8 cellular contexts compared by ENCODE assay signal in the genomic region with DNA sequence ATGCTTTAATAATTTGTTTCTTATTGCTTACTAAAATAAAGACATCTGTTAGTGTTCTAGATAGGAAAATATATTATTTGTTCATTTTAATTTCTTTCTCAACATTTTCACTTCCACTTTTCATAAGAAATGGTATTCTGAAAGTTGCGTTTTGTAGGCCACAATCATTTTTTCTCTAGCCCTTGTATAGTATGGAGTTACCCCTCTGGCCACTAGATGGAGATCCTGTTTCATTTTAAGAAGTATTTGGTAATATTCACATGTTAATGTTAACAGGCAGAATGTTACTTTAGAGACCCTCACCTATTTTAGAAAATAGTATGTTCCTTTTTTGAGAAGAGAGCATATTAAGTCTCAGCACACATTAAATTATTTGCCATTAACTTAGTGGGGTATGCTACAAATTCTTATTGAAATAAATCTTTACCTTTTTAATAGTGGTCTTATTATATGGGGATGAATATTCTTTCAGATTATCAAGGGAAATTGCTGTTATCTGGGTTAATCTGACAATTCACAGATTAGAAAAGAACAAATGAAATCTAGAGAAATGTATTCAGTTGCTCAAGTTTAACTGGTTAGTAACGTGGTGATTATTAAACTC.
A peak's percentile ranks its signal among the peaks of the same experiment; 100 is the strongest.
DNase-seq lines count a peak whose midpoint lies in the region; ATAC-seq and TF ChIP-seq lines count a peak whose summit lies in the region.

No MANE protein-coding gene starts in this region.

- DNase-seq in COR-L47 (lab: John Stamatoyannopoulos, UW) = peak; percentile 10
- DNase-seq in NOMO-1 treated with dmso at 0.1 percent for 144 hours (lab: John Stamatoyannopoulos, UW; ENCODE audit: unreplicated experiment) = peak; percentile 63
- DNase-seq in chondrocyte (ENCODE audit: low spot score) = no peak
- no peak for DNase-seq in lung (ENCODE audit: low spot score)
- no peak for DNase-seq in activated T-helper 1 cell treated with anti-CD3 and anti-CD28 coated beads, Interleukin-12 subunit alpha, Interleukin-12 subunit beta, Interleukin-2, Interleukin-4 antibody, amounts not matched to agents 30 ng/mL and 10 ng/mL and 1 ng/mL, durations not matched to agents 14 hours and 24 hours and 36 hours (ENCODE audit: low spot score)

- no peaks in the 10 kb centered on the region for H3K36me3 Mint-ChIP-seq in chondrocyte (ENCODE audit: low read depth)
- H3K36me3 Mint-ChIP-seq in activated T-helper 1 cell treated with anti-CD3 and anti-CD28 coated beads, Interleukin-12 subunit alpha, Interleukin-12 subunit beta, Interleukin-2, Interleukin-4 antibody, amounts not matched to agents 30 ng/mL and 10 ng/mL and 1 ng/mL, durations not matched to agents 14 hours and 24 hours and 36 hours (ENCODE audit: low read depth) = peaks cover 8% of the 10 kb centered on the region

- H3K36me3 ChIP-seq in lung (ENCODE audit: control insufficient read depth in 2 of 2, insufficient read depth in 2 of 2, low read length in 2 of 2) = peaks cover 0 to 3% of the 10 kb centered on the region in 2 donors

- H3K9me3 ChIP-seq in lung (ENCODE audit: control insufficient read depth in 2 of 2, insufficient read depth in 1 of 2, low read length in 1 of 2) = no peaks in the 10 kb centered on the region

- peak; percentile 93 for TF ChIP-seq CTCF in chondrocyte (IDR thresholded peaks at IDR 0.05)
- TF ChIP-seq CTCF in lung (IDR thresholded peaks at IDR 0.05; ENCODE audit: control extremely low read depth, extremely low read depth) = peak; percentile 35

- 58 to 68% methylated on average over 2 of the region's 2 CpGs for WGBS in lung, 2 donors

- H3K9me3 Mint-ChIP-seq in chondrocyte (ENCODE audit: low read depth) = no peaks in the 10 kb centered on the region
- H3K9me3 Mint-ChIP-seq in activated T-helper 1 cell treated with anti-CD3 and anti-CD28 coated beads, Interleukin-12 subunit alpha, Interleukin-12 subunit beta, Interleukin-2, Interleukin-4 antibody, amounts not matched to agents 30 ng/mL and 10 ng/mL and 1 ng/mL, durations not matched to agents 14 hours and 24 hours and 36 hours = no peaks in the 10 kb centered on the region

- no peak overlapping the region for H3K27ac ChIP-seq in lung (ENCODE audit: low read depth in 1 of 2, low read length in 1 of 2)

- peaks cover 3% of the 10 kb centered on the region for H3K4me1 Mint-ChIP-seq in chondrocyte (ENCODE audit: low read depth)
- H3K4me1 Mint-ChIP-seq in activated T-helper 1 cell treated with anti-CD3 and anti-CD28 coated beads, Interleukin-12 subunit alpha, Interleukin-12 subunit beta, Interleukin-2, Interleukin-4 antibody, amounts not matched to agents 30 ng/mL and 10 ng/mL and 1 ng/mL, durations not matched to agents 14 hours and 24 hours and 36 hours (ENCODE audit: low read depth) = no peaks in the 10 kb centered on the region

- no peaks in the 10 kb centered on the region for H3K4me1 ChIP-seq in lung (ENCODE audit: control insufficient read depth in 2 of 2, insufficient read depth in 2 of 2, low read length in 2 of 2)

- ATAC-seq in GM18909 (IDR thresholded peaks at IDR 0.05; ENCODE audit: poor library complexity, unreplicated experiment) = peak; percentile 91
- ATAC-seq in HG03175 (IDR thresholded peaks at IDR 0.05; ENCODE audit: unreplicated experiment) = peak; percentile 84
- peak; percentile 82 for ATAC-seq in lung (ENCODE audit: insufficient read depth, low FRiP score)
- ATAC-seq in HG03025 (IDR thresholded peaks at IDR 0.05; ENCODE audit: low FRiP score, unreplicated experiment) = no peak

- H3K4me3 Mint-ChIP-seq in chondrocyte (ENCODE audit: unreplicated experiment) = no peak overlapping the region
- H3K4me3 Mint-ChIP-seq in activated T-helper 1 cell treated with anti-CD3 and anti-CD28 coated beads, Interleukin-12 subunit alpha, Interleukin-12 subunit beta, Interleukin-2, Interleukin-4 antibody, amounts not matched to agents 30 ng/mL and 10 ng/mL and 1 ng/mL, durations not matched to agents 14 hours and 24 hours and 36 hours = no peak overlapping the region

- intact Hi-C loops in activated T-helper 1 cell treated with anti-CD3 and anti-CD28 coated beads, Interleukin-12 subunit alpha, Interleukin-12 subunit beta, Interleukin-2, Interleukin-4 antibody, amounts not matched to agents 30 ng/mL and 10 ng/mL and 1 ng/mL, durations not matched to agents 14 hours and 24 hours and 36 hours (cut with micrococcal nuclease) = loop anchor here (1.0 to 5.0 kb wide), 6 partner anchors 38 to 1029 kb away; partner anchors contain the start of genes LTBP1 and TTC27

- peak overlapping the region; percentile 1 for H3K27ac Mint-ChIP-seq in chondrocyte (ENCODE audit: unreplicated experiment)
- H3K27ac Mint-ChIP-seq in activated T-helper 1 cell treated with anti-CD3 and anti-CD28 coated beads, Interleukin-12 subunit alpha, Interleukin-12 subunit beta, Interleukin-2, Interleukin-4 antibody, amounts not matched to agents 30 ng/mL and 10 ng/mL and 1 ng/mL, durations not matched to agents 14 hours and 24 hours and 36 hours = no peak overlapping the region

- no peak overlapping the region for H3K4me3 ChIP-seq in lung

- H3K27me3 ChIP-seq in lung (ENCODE audit: control insufficient read depth, insufficient read depth) = no peaks in the 10 kb centered on the region

- H3K27me3 Mint-ChIP-seq in chondrocyte (ENCODE audit: low read depth) = no peaks in the 10 kb centered on the region
- H3K27me3 Mint-ChIP-seq in activated T-helper 1 cell treated with anti-CD3 and anti-CD28 coated beads, Interleukin-12 subunit alpha, Interleukin-12 subunit beta, Interleukin-2, Interleukin-4 antibody, amounts not matched to agents 30 ng/mL and 10 ng/mL and 1 ng/mL, durations not matched to agents 14 hours and 24 hours and 36 hours (ENCODE audit: insufficient read depth) = no peaks in the 10 kb centered on the region

Comparison
In these comparisons a context has a peak if more than half of its experiments do, and no peak if none do; other contexts are left out.
1. DNase-seq: peak in COR-L47 (single experiment) and NOMO-1 treated with dmso at 0.1 percent for 144 hours (single experiment); none in chondrocyte (single experiment), lung (single experiment) and activated T-helper 1 cell treated with anti-CD3 and anti-CD28 coated beads, Interleukin-12 subunit alpha, Interleukin-12 subunit beta, Interleukin-2, Interleukin-4 antibody, amounts not matched to agents 30 ng/mL and 10 ng/mL and 1 ng/mL, durations not matched to agents 14 hours and 24 hours and 36 hours (single experiment).